8 cellular contexts compared by ENCODE assay signal in the genomic region with DNA sequence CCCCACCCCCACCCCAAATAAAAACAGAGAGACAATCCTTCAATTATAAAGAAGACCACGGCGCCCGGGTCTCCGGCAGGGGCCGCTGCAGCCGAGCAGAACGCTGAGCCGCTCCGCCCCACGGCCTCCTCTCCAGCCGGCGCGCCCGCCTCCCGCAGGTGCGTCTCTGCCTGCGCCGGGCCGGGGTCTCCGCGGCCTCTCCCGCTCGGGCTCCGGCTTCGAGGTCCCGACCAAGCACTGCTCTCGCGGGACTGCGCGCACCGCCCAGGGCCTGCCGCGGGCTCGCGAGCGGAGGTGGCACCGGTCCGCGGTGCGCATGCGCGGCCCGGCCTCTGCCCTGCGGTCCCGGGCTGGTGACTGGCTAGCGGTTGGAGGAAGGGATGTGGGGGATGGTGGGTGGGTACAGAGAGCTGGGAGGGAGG. TPM values are rescaled to one million over a fixed set of nuclear protein-coding genes. Genes with fewer than 3 reads are reported as not detected.
A peak's percentile ranks its signal among the peaks of the same experiment; 100 is the strongest.
DNase-seq lines count a peak whose midpoint lies in the region; ATAC-seq lines count a peak whose summit lies in the region.

No MANE protein-coding gene starts in this region.

- H3K4me1 Mint-ChIP-seq in CD8-positive, alpha-beta memory T cell = peaks cover 21 to 31% (median 29%) of the 10 kb centered on the region in 3 donors
- peaks cover 20% of the 10 kb centered on the region for H3K4me1 Mint-ChIP-seq in activated CD8-positive, alpha-beta T cell treated with anti-CD3 and anti-CD28 coated beads, Interleukin-2, amount 10 ng/mL, durations not matched to agents 7 days and 5 days (ENCODE audit: low read depth)
- H3K4me1 Mint-ChIP-seq in memory B cell = peaks cover 12% of the 10 kb centered on the region

- H3K27ac ChIP-seq in CD8-positive, alpha-beta memory T cell (ENCODE audit: low read depth, low read length) = peak overlapping the region; percentile 83

- peak overlapping the region; percentile 92 to 99 (median 96) for H3K27ac Mint-ChIP-seq in CD8-positive, alpha-beta memory T cell
- H3K27ac Mint-ChIP-seq in activated CD8-positive, alpha-beta T cell treated with anti-CD3 and anti-CD28 coated beads, Interleukin-2, amount 10 ng/mL, durations not matched to agents 7 days and 5 days = peak overlapping the region; percentile 98
- peak overlapping the region; percentile 89 for H3K27ac Mint-ChIP-seq in memory B cell

- POLR2A ChIA-PET in CD8-positive, alpha-beta memory T cell (lab: Charles Lee) = interaction anchor here (0.6 to 2.5 kb wide), 11 partner anchors 41 to 501 kb away, joined by 3 to 38 read pairs (median 5); partner anchors contain the start of genes GFOD1, NOL7, RANBP9 and TBC1D7
- POLR2A ChIA-PET in activated CD8-positive, alpha-beta T cell treated with anti-CD3 and anti-CD28 coated beads, Interleukin-2, amount 10 ng/mL, durations not matched to agents 7 days and 5 days (lab: Charles Lee) = interaction anchor here (0.7 to 2.1 kb wide), 15 partner anchors 8 to 272 kb away, joined by 3 to 31 read pairs (median 4); partner anchors contain the start of genes NOL7, RANBP9 and TBC1D7

- peak overlapping the region; percentile 90 to 97 (median 94) for H3K4me3 Mint-ChIP-seq in CD8-positive, alpha-beta memory T cell
- peak overlapping the region; percentile 93 for H3K4me3 Mint-ChIP-seq in activated CD8-positive, alpha-beta T cell treated with anti-CD3 and anti-CD28 coated beads, Interleukin-2, amount 10 ng/mL, durations not matched to agents 7 days and 5 days
- H3K4me3 Mint-ChIP-seq in memory B cell = peak overlapping the region; percentile 85

- peak overlapping the region; percentile 95 for H3K4me3 ChIP-seq in CD8-positive, alpha-beta memory T cell (ENCODE audit: low read length)

- H3K27me3 ChIP-seq in CD8-positive, alpha-beta memory T cell (ENCODE audit: insufficient read depth, low read length, poor library complexity, severe bottlenecking) = no peaks in the 10 kb centered on the region

- H3K36me3 Mint-ChIP-seq in CD8-positive, alpha-beta memory T cell = peaks cover 2 to 12% (median 5%) of the 10 kb centered on the region in 3 donors
- H3K36me3 Mint-ChIP-seq in activated CD8-positive, alpha-beta T cell treated with anti-CD3 and anti-CD28 coated beads, Interleukin-2, amount 10 ng/mL, durations not matched to agents 7 days and 5 days (ENCODE audit: low read depth) = peaks cover 11% of the 10 kb centered on the region
- peaks cover 5% of the 10 kb centered on the region for H3K36me3 Mint-ChIP-seq in memory B cell

- CTCF ChIA-PET in CD8-positive, alpha-beta memory T cell (lab: Charles Lee) = interaction anchor here (0.6 to 6.6 kb wide), 40 partner anchors 9 to 257 kb away, joined by 3 to 94 read pairs (median 5); partner anchors contain the start of genes GFOD1, NOL7, RANBP9 and TBC1D7
- CTCF ChIA-PET in activated CD8-positive, alpha-beta T cell treated with anti-CD3 and anti-CD28 coated beads, Interleukin-2, amount 10 ng/mL, durations not matched to agents 7 days and 5 days (lab: Charles Lee) = interaction anchor here (0.7 to 5.7 kb wide), 51 partner anchors 9 to 610 kb away, joined by 3 to 81 read pairs (median 5); partner anchors contain the start of genes GFOD1, NOL7 and TBC1D7

- H3K9me3 Mint-ChIP-seq in CD8-positive, alpha-beta memory T cell = no peaks in the 10 kb centered on the region
- H3K9me3 Mint-ChIP-seq in activated CD8-positive, alpha-beta T cell treated with anti-CD3 and anti-CD28 coated beads, Interleukin-2, amount 10 ng/mL, durations not matched to agents 7 days and 5 days (ENCODE audit: insufficient read depth) = peaks cover 6% of the 10 kb centered on the region
- H3K9me3 Mint-ChIP-seq in memory B cell = peaks cover 3% of the 10 kb centered on the region

- H3K9me3 ChIP-seq in CD8-positive, alpha-beta memory T cell (ENCODE audit: low read length) = no peaks in the 10 kb centered on the region

- ATAC-seq in GM19452 (IDR thresholded peaks at IDR 0.05; ENCODE audit: unreplicated experiment) (peak; percentile 82), HG03575 (IDR thresholded peaks at IDR 0.05; ENCODE audit: extremely low read depth, insufficient number of reproducible peaks, low FRiP score, unreplicated experiment) (peak; percentile 27), memory B cell (ENCODE audit: low read depth) (peak; percentile 82)
- peak; percentile 81 for ATAC-seq in activated CD8-positive, alpha-beta T cell treated with anti-CD3 and anti-CD28 coated beads, Interleukin-2, amount 10 ng/mL, durations not matched to agents 7 days and 5 days

- no peaks in the 10 kb centered on the region for H3K36me3 ChIP-seq in CD8-positive, alpha-beta memory T cell (ENCODE audit: insufficient read depth, low read length)

- peaks cover 10% of the 10 kb centered on the region for H3K4me1 ChIP-seq in CD8-positive, alpha-beta memory T cell (ENCODE audit: insufficient read depth, low read length)

- no peaks in the 10 kb centered on the region for H3K27me3 Mint-ChIP-seq in CD8-positive, alpha-beta memory T cell
- peaks cover 2% of the 10 kb centered on the region for H3K27me3 Mint-ChIP-seq in activated CD8-positive, alpha-beta T cell treated with anti-CD3 and anti-CD28 coated beads, Interleukin-2, amount 10 ng/mL, durations not matched to agents 7 days and 5 days (ENCODE audit: low read depth)
- H3K27me3 Mint-ChIP-seq in memory B cell = no peaks in the 10 kb centered on the region

- peak; percentile 89 to 97 (median 96) for DNase-seq in CD8-positive, alpha-beta memory T cell
- DNase-seq in NCI-H774 (lab: John Stamatoyannopoulos, UW) = peak; percentile 93
- peak; percentile 94 for DNase-seq in activated CD8-positive, alpha-beta T cell treated with anti-CD3 and anti-CD28 coated beads, Interleukin-2, amount 10 ng/mL, durations not matched to agents 7 days and 5 days
- DNase-seq in effector CD4-positive, alpha-beta T cell = peak; percentile 88
- peak; percentile 92 to 93 for DNase-seq in memory B cell (ENCODE audit: low spot score in 2 of 2)
- DNase-seq in stimulated activated CD8-positive, alpha-beta memory T cell treated with anti-CD3 and anti-CD28 coated beads, Interleukin-12 subunit alpha, Interleukin-12 subunit beta, amount 100 ng/mL, for 1 hour (ENCODE audit: low read depth) = peak; percentile 88

RNA-seq across cellular contexts. Expression of gene SIRT5, which starts 0.2 kb away (rescaled TPM):
- 10 to 100 TPM in 1 of 2 experiments, 1 to 10 TPM in 1; 8.2 to 10.7 TPM for total RNA-seq in CD8-positive, alpha-beta memory T cell
- 9.7 TPM for polyA plus RNA-seq in CD8-positive, alpha-beta memory T cell
- 10 to 100 TPM in 1 of 2 experiments, 1 to 10 TPM in 1; 9.2 to 12.1 TPM for total RNA-seq in activated CD8-positive, alpha-beta T cell treated with anti-CD3 and anti-CD28 coated beads, Interleukin-2, amount 10 ng/mL, durations not matched to agents 7 days and 5 days

RNA-seq across cellular contexts. Expression of gene NOL7, which starts 41.0 kb away (rescaled TPM):
- total RNA-seq in CD8-positive, alpha-beta memory T cell = 100 to 1,000 TPM; 120 to 122 TPM
- 137 TPM for polyA plus RNA-seq in CD8-positive, alpha-beta memory T cell
- total RNA-seq in activated CD8-positive, alpha-beta T cell treated with anti-CD3 and anti-CD28 coated beads, Interleukin-2, amount 10 ng/mL, durations not matched to agents 7 days and 5 days = 10 to 100 TPM; 67.3 to 71.6 TPM

Comparison
In these comparisons a context has a peak if more than half of its experiments do, and no peak if none do; other contexts are left out.
1. Peak in every context shown above with its lines: DNase-seq, ATAC-seq, H3K4me3 ChIP-seq and H3K27ac ChIP-seq.
2. ATAC-seq: peak in every context shown above with its lines; median percentile 82 in GM19452; 82 in memory B cell; 81 in activated CD8-positive, alpha-beta T cell treated with anti-CD3 and anti-CD28 coated beads, Interleukin-2, amount 10 ng/mL, durations not matched to agents 7 days and 5 days; 27 in HG03575.